Comparison of ENCODE assay signal across 18 cellular contexts in genomic region chr3:164390046-164390445, GRCh38.
DNase-seq lines count a peak whose midpoint lies in the region; TF ChIP-seq lines count a peak whose summit lies in the region.
"Had no signal": no experiment of that assay in that cellular context is flagged by ENCODE, and none has a peak within 500 bp of the region (broad histone marks: within the 10 kb centered on the region; RNA-seq: fewer than 3 reads in every experiment).

No MANE protein-coding gene starts in this region.

- H3K4me3 Mint-ChIP-seq in endodermal cell (no peak overlapping the region), progenitor cell of endocrine pancreas (ENCODE audit: low read depth) (no peak overlapping the region)
- H3K4me3 Mint-ChIP-seq: activated CD8-positive, alpha-beta T cell treated with anti-CD3 and anti-CD28 coated beads for 36 hours; activated naive CD4-positive, alpha-beta T cell treated with anti-CD3 and anti-CD28 coated beads, Interleukin-2, amount 10 ng/mL, durations not matched to agents 7 days and 5 days; activated T-cell treated with anti-CD3 and anti-CD28 coated beads, Interleukin-2, amount 50 U/mL, for 24 hours had no signal

- H3K9me3 Mint-ChIP-seq in endodermal cell (peaks cover 23% of the 10 kb centered on the region), progenitor cell of endocrine pancreas (ENCODE audit: low read depth) (peaks cover 6% of the 10 kb centered on the region)
- H3K9me3 Mint-ChIP-seq: activated naive CD4-positive, alpha-beta T cell treated with anti-CD3 and anti-CD28 coated beads, Interleukin-2, amount 10 ng/mL, durations not matched to agents 7 days and 5 days had no signal

- H3K27me3 ChIP-seq in MM.1S (replicated peaks; ENCODE audit: insufficient read depth, low read length) (no peaks in the 10 kb centered on the region), endodermal cell (ENCODE audit: control insufficient read depth, insufficient read depth, low read length, poor library complexity, severe bottlenecking) (no peaks in the 10 kb centered on the region)
- H3K27me3 ChIP-seq: ascending aorta, Peyer's patch, stomach, transverse colon had no signal

- H3K4me2 ChIP-seq in MM.1S (ENCODE audit: low read depth, low read length), result no peak overlapping the region

- no peaks in the 10 kb centered on the region for H3K9me2 ChIP-seq in MM.1S (replicated peaks; ENCODE audit: insufficient read depth, low read length)

- H3K27ac ChIP-seq in MM.1S (ENCODE audit: low read length) (no peak overlapping the region), endodermal cell (ENCODE audit: low read depth, low read length) (no peak overlapping the region)
- H3K27ac ChIP-seq: ascending aorta, Peyer's patch, stomach, transverse colon had no signal

- H3K27ac Mint-ChIP-seq in endodermal cell (no peak overlapping the region), progenitor cell of endocrine pancreas (no peak overlapping the region)
- H3K27ac Mint-ChIP-seq: activated CD8-positive, alpha-beta T cell treated with anti-CD3 and anti-CD28 coated beads for 36 hours; activated naive CD4-positive, alpha-beta T cell treated with anti-CD3 and anti-CD28 coated beads, Interleukin-2, amount 10 ng/mL, durations not matched to agents 7 days and 5 days; activated T-cell treated with anti-CD3 and anti-CD28 coated beads, Interleukin-2, amount 50 U/mL, for 24 hours had no signal

- DNase-seq in MM.1S, result no peak
- DNase-seq in endodermal cell, result no peak
- DNase-seq in progenitor cell of endocrine pancreas (ENCODE audit: low spot score, unreplicated experiment), result no peak
- DNase-seq in A172 (ENCODE audit: low spot score), result no peak
- no peak for DNase-seq in OCI-M2 (lab: John Stamatoyannopoulos, UW; ENCODE audit: unreplicated experiment)
- DNase-seq in NCI-H2196 (lab: John Stamatoyannopoulos, UW; ENCODE audit: unreplicated experiment), result no peak
- DNase-seq: activated CD4-positive, CD25-positive, alpha-beta regulatory T cell; activated CD8-positive, alpha-beta T cell treated with anti-CD3 and anti-CD28 coated beads for 36 hours; activated naive CD4-positive, alpha-beta T cell treated with anti-CD3 and anti-CD28 coated beads, Interleukin-2, amount 10 ng/mL, durations not matched to agents 7 days and 5 days; activated T-cell treated with anti-CD3 and anti-CD28 coated beads, Interleukin-2, amount 50 U/mL, for 24 hours; NCI-H774; Peyer's patch; stimulated activated CD4-positive, alpha-beta T cell treated with anti-CD3 and anti-CD28 coated beads, Interleukin-4, amount 100 ng/mL, for 4 hours; stomach; T1000; transverse colon had no signal

- no peaks in the 10 kb centered on the region for H3K27me3 Mint-ChIP-seq in endodermal cell (ENCODE audit: insufficient read depth)
- no peaks in the 10 kb centered on the region for H3K27me3 Mint-ChIP-seq in progenitor cell of endocrine pancreas
- H3K27me3 Mint-ChIP-seq: activated CD8-positive, alpha-beta T cell treated with anti-CD3 and anti-CD28 coated beads for 36 hours; activated naive CD4-positive, alpha-beta T cell treated with anti-CD3 and anti-CD28 coated beads, Interleukin-2, amount 10 ng/mL, durations not matched to agents 7 days and 5 days; activated T-cell treated with anti-CD3 and anti-CD28 coated beads, Interleukin-2, amount 50 U/mL, for 24 hours had no signal

- H3K4me3 ChIP-seq in MM.1S (ENCODE audit: low read length), result no peak overlapping the region
- H3K4me3 ChIP-seq in endodermal cell (ENCODE audit: low read length), result no peak overlapping the region
- H3K4me3 ChIP-seq: ascending aorta, Peyer's patch, stomach, transverse colon had no signal

- H3F3A ChIP-seq in MM.1S (ENCODE audit: insufficient read depth, low read length), result no peaks in the 10 kb centered on the region

- H3K79me2 ChIP-seq in MM.1S (ENCODE audit: low read length), result no peaks in the 10 kb centered on the region

- H3K4me1 ChIP-seq in MM.1S (ENCODE audit: low read length) (no peaks in the 10 kb centered on the region), endodermal cell (ENCODE audit: control insufficient read depth, insufficient read depth, low read length) (no peaks in the 10 kb centered on the region)
- H3K4me1 ChIP-seq: ascending aorta, Peyer's patch, stomach, transverse colon had no signal

- H2AFZ ChIP-seq in MM.1S (ENCODE audit: low read length), result no peak overlapping the region

- H3K4me1 Mint-ChIP-seq in endodermal cell (peaks cover 31% of the 10 kb centered on the region), progenitor cell of endocrine pancreas (ENCODE audit: low read depth) (peaks cover 14% of the 10 kb centered on the region)
- H3K4me1 Mint-ChIP-seq: activated naive CD4-positive, alpha-beta T cell treated with anti-CD3 and anti-CD28 coated beads, Interleukin-2, amount 10 ng/mL, durations not matched to agents 7 days and 5 days had no signal

- 0 out of 3 replicates have a peak, but pooled peaks have one; percentile 9 for TF ChIP-seq CTCF in GM12872 (IDR thresholded peaks at IDR 0.05; ENCODE audit: insufficient read depth, low read depth, low read length)
- peak; percentile 36 for TF ChIP-seq CTCF in MM.1S (IDR thresholded peaks at IDR 0.05; ENCODE audit: low read length)
- TF ChIP-seq CTCF in endodermal cell (conservative IDR thresholded peaks at IDR 0.05), result peak; percentile 69
- peak; percentile 40 for TF ChIP-seq CTCF in progenitor cell of endocrine pancreas (IDR thresholded peaks at IDR 0.05; ENCODE audit: unreplicated experiment)

- H3K36me3 Mint-ChIP-seq in endodermal cell (ENCODE audit: low read depth) (peaks cover 7% of the 10 kb centered on the region), progenitor cell of endocrine pancreas (ENCODE audit: insufficient read depth) (no peaks in the 10 kb centered on the region)
- H3K36me3 Mint-ChIP-seq: activated naive CD4-positive, alpha-beta T cell treated with anti-CD3 and anti-CD28 coated beads, Interleukin-2, amount 10 ng/mL, durations not matched to agents 7 days and 5 days had no signal

- H3K36me3 ChIP-seq in MM.1S (replicated peaks; ENCODE audit: insufficient read depth, low read length), result no peaks in the 10 kb centered on the region
- no peaks in the 10 kb centered on the region for H3K36me3 ChIP-seq in endodermal cell (ENCODE audit: control insufficient read depth, insufficient read depth, low read length)
- H3K36me3 ChIP-seq: ascending aorta, Peyer's patch, stomach, transverse colon had no signal

- no peaks in the 10 kb centered on the region for H4K20me1 ChIP-seq in MM.1S (ENCODE audit: insufficient read depth, low read length)

- no peaks in the 10 kb centered on the region for H3K9me3 ChIP-seq in MM.1S (replicated peaks; ENCODE audit: insufficient read depth, low read length)
- peaks cover 22% of the 10 kb centered on the region for H3K9me3 ChIP-seq in endodermal cell (ENCODE audit: control insufficient read depth, low read length)
- H3K9me3 ChIP-seq: ascending aorta, Peyer's patch, stomach, transverse colon had no signal

- H3K9ac ChIP-seq in MM.1S (ENCODE audit: low read length), result no peak overlapping the region
- no peak overlapping the region for H3K9ac ChIP-seq in endodermal cell (ENCODE audit: extremely low read depth, low read length, poor library complexity, severe bottlenecking)

Comparison
In these comparisons a context has a peak if more than half of its experiments do, and no peak if none do; other contexts are left out.
1. CTCF ChIP-seq: peak in every context shown above with its lines; median percentile 69 in endodermal cell; 40 in progenitor cell of endocrine pancreas; 36 in MM.1S; 9 in GM12872.